In the genomic region with DNA sequence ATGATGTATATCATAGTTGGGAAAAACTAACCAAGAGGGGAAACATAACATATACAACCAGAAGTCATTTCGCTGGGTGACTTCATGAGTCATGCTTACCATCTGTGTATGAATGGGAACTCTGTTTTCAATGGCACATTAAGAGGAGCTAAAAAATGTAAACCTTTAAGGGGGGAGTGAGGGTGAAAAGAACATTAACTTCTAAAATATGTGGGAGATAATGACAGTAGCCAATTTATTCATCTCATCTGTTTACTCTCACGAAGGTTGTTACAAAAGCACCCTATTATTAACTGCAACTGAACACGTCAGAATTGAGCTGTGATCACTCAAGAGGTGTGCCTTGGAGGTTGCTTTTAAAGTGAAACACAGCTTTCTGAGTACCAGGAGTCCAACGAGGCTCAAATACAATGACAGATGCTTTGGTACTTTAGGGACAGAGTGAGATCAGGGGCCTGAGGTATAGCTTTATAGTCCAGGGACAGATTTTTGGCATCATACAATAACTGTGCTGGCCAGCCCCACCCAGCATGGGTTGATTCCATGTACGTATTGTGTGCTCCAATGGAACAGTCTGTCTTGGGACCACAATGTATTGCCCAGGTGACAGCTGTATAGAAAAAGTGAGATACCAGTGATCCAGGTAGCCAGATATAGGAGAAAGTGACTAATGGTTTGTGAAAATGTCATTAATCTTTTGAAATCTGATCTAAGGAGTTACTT, we compare ENCODE assay signal across 9 cellular contexts.
A peak's percentile ranks its signal among the peaks of the same experiment; 100 is the strongest.
DNase-seq lines count a peak whose midpoint lies in the region; ATAC-seq, FAIRE-seq and TF ChIP-seq lines count a peak whose summit lies in the region.
"Had no signal": no experiment of that assay in that cellular context is flagged by ENCODE, and none has a peak within 500 bp of the region (broad histone marks: within the 10 kb centered on the region; RNA-seq: fewer than 3 reads in every experiment).

No MANE protein-coding gene starts in this region.

- DNase-seq in HepG2 (ENCODE audit: low spot score) (peak; percentile 10), right lobe of liver (no peak), NCI-H748 (lab: John Stamatoyannopoulos, UW; ENCODE audit: unreplicated experiment) (peak; percentile 97), endothelial cell of umbilical vein (ENCODE audit: low read depth, low spot score) (peak; percentile 72), urothelium cell line (ENCODE audit: low spot score) (peak; percentile 6), Karpas-422 (no peak), DMS53 (lab: John Stamatoyannopoulos, UW) (no peak)
- no peak for DNase-seq in NK-92 treated with Interleukin-12 subunit alpha and Interleukin-12 subunit beta, amount 100 ng/mL, for 24 hours (lab: John Stamatoyannopoulos, UW)

- H4K20me1 ChIP-seq in HepG2 (ENCODE audit: insufficient read depth, low read length) = no peaks in the 10 kb centered on the region
- H4K20me1 ChIP-seq in endothelial cell of umbilical vein (replicated peaks; ENCODE audit: control insufficient read depth, extremely low read depth, insufficient read depth, low read length) = no peaks in the 10 kb centered on the region
- no peaks in the 10 kb centered on the region for H4K20me1 ChIP-seq in Karpas-422 (ENCODE audit: insufficient read depth, low read depth, low read length)

- CTCF ChIA-PET in HepG2 (lab: Yijun Ruan, JAX; ENCODE audit: low intra/inter-chr PET ratio, low total read pairs) = no interaction called here
- CTCF ChIA-PET in endothelial cell of umbilical vein (lab: Charles Lee) = interaction anchor here (0.7 to 2.4 kb wide), 9 partner anchors 9 to 201 kb away, joined by 3 to 11 read pairs (median 5); no protein-coding TSS in a partner anchor

- no peak for ATAC-seq in HepG2
- ATAC-seq in right lobe of liver = no peak

- TF ChIP-seq CTCF in HepG2 (CRISPR knock-in tag; IDR thresholded peaks at IDR 0.05) (no peak), right lobe of liver (IDR thresholded peaks at IDR 0.05) (no peak), endothelial cell of umbilical vein (IDR thresholded peaks at IDR 0.05; ENCODE audit: extremely low read depth in 1 of 2, insufficient read depth in 1 of 2, low read depth in 1 of 2, low read length in 2 of 2) (no peak)

- in situ Hi-C loops in HepG2 (cut with HindIII; ENCODE audit: extremely low pct_ligation_motif_present, low pct_unique_long_range_greater_than_20kb) = no loop called here

- no peak for TF ChIP-seq RAD21 in HepG2 (CRISPR knock-in tag; IDR thresholded peaks at IDR 0.05)

- H3K27me3 ChIP-seq in HepG2 (ENCODE audit: control insufficient read depth in 1 of 2, insufficient read depth in 2 of 2, low read length in 2 of 2) = no peaks in the 10 kb centered on the region
- no peaks in the 10 kb centered on the region for H3K27me3 ChIP-seq in right lobe of liver
- H3K27me3 ChIP-seq in endothelial cell of umbilical vein (ENCODE audit: control insufficient read depth in 2 of 2, insufficient read depth in 2 of 2, low read length in 2 of 2) = no peaks in the 10 kb centered on the region
- H3K27me3 ChIP-seq in Karpas-422 (ENCODE audit: low read length) = no peaks in the 10 kb centered on the region

- TF ChIP-seq EP300 in HepG2 (IDR thresholded peaks at IDR 0.05; ENCODE audit: low read depth in 2 of 2, low read length in 2 of 2) (no peak), HepG2 (CRISPR knock-in tag; IDR thresholded peaks at IDR 0.05; ENCODE audit: borderline replicate concordance) (no peak)

- WGBS in HepG2 (ENCODE audit: low lambda C conversion rate) = 72% methylated on average over 4 of the region's 5 CpGs
- WGBS in right lobe of liver (ENCODE audit: insufficient coverage, low coverage, low lambda C conversion rate, missing lambda C conversion rate) = 50% methylated on average over 5 of the region's 5 CpGs

- H3K9me1 ChIP-seq in endothelial cell of umbilical vein (replicated peaks; ENCODE audit: control insufficient read depth, extremely low read depth, insufficient read depth, low read length) = no peaks in the 10 kb centered on the region

- H3K9ac ChIP-seq in HepG2 (ENCODE audit: insufficient read depth, low read depth, low read length) (no peak overlapping the region), endothelial cell of umbilical vein (replicated peaks; ENCODE audit: extremely low read depth, insufficient read depth, low read length) (no peak overlapping the region), Karpas-422 (ENCODE audit: low read length) (no peak overlapping the region)
- H3K9ac ChIP-seq: BLaER1 treated with 17β-estradiol and CSF1 and Interleukin-3, amounts not matched to agents 10 nM and 100 nM had no signal

- H3K79me2 ChIP-seq in HepG2 (ENCODE audit: insufficient read depth, low read length) (no peaks in the 10 kb centered on the region), endothelial cell of umbilical vein (ENCODE audit: control insufficient read depth, insufficient read depth, low read length) (no peaks in the 10 kb centered on the region), Karpas-422 (ENCODE audit: low read length) (peaks cover 6% of the 10 kb centered on the region; the same call in 1 of the 2 replicates)

- H3K4me3 ChIP-seq in HepG2 (replicated peaks in 1 of 3; ENCODE audit: insufficient read depth in 1 of 3, low read depth in 2 of 3, low read length in 3 of 3) = no peak overlapping the region
- no peak overlapping the region for H3K4me3 ChIP-seq in right lobe of liver
- H3K4me3 ChIP-seq in endothelial cell of umbilical vein (replicated peaks in 1 of 3; ENCODE audit: insufficient read depth in 1 of 3, low read depth in 1 of 3, low read length in 3 of 3) = no peak overlapping the region
- no peak overlapping the region for H3K4me3 ChIP-seq in Karpas-422 (ENCODE audit: low read length)
- H3K4me3 ChIP-seq: BLaER1 treated with 17β-estradiol and CSF1 and Interleukin-3, amounts not matched to agents 10 nM and 100 nM had no signal

- H3K36me3 ChIP-seq in HepG2 (replicated peaks in 1 of 2; ENCODE audit: control insufficient read depth in 1 of 2, insufficient read depth in 2 of 2, low read length in 2 of 2) (no peaks in the 10 kb centered on the region), right lobe of liver (no peaks in the 10 kb centered on the region), endothelial cell of umbilical vein (ENCODE audit: control insufficient read depth in 2 of 2, extremely low read depth in 1 of 2, insufficient read depth in 2 of 2, low read length in 2 of 2) (no peaks in the 10 kb centered on the region), Karpas-422 (ENCODE audit: insufficient read depth, low read length) (no peaks in the 10 kb centered on the region)
- H3K36me3 ChIP-seq: BLaER1 treated with 17β-estradiol and CSF1 and Interleukin-3, amounts not matched to agents 10 nM and 100 nM had no signal

- FAIRE-seq in HepG2 (lab: Jason Lieb, UNC) (no peak), endothelial cell of umbilical vein (lab: Jason Lieb, UNC) (peak; percentile 79), urothelium cell line (lab: Jason Lieb, UNC) (no peak)

- POLR2A ChIA-PET in HepG2 (lab: Yijun Ruan, JAX) = no interaction called here
- POLR2A ChIA-PET in endothelial cell of umbilical vein (lab: Charles Lee) = no interaction called here

- H3K4me2 ChIP-seq in HepG2 (ENCODE audit: low read depth, low read length) (no peak overlapping the region), endothelial cell of umbilical vein (ENCODE audit: insufficient read depth, low read length) (peak overlapping the region; percentile 55), Karpas-422 (ENCODE audit: low read depth, low read length, poor library complexity, severe bottlenecking) (no peak overlapping the region)
- H3K4me2 ChIP-seq: BLaER1 treated with 17β-estradiol and CSF1 and Interleukin-3, amounts not matched to agents 10 nM and 100 nM had no signal

- H3K27ac ChIP-seq in HepG2 (ENCODE audit: extremely low read length, insufficient read depth, low read length) = no peak overlapping the region
- H3K27ac ChIP-seq in right lobe of liver = no peak overlapping the region
- H3K27ac ChIP-seq in endothelial cell of umbilical vein (ENCODE audit: insufficient read depth, low read depth, low read length) = peak overlapping the region; percentile 41
- H3K27ac ChIP-seq in Karpas-422 (ENCODE audit: low read length) = no peak overlapping the region
- H3K27ac ChIP-seq: BLaER1 treated with 17β-estradiol and CSF1 and Interleukin-3, amounts not matched to agents 10 nM and 100 nM had no signal

- BruUV-seq in HepG2 (replicated peaks; lab: Mats Ljungman, UMichigan) (no TSS peak), endothelial cell of umbilical vein (replicated peaks; lab: Mats Ljungman, UMichigan) (no TSS peak)

- H3K4me1 ChIP-seq in HepG2 (ENCODE audit: insufficient read depth, low read length) = no peaks in the 10 kb centered on the region
- no peaks in the 10 kb centered on the region for H3K4me1 ChIP-seq in right lobe of liver
- H3K4me1 ChIP-seq in endothelial cell of umbilical vein (ENCODE audit: control insufficient read depth, extremely low read depth, insufficient read depth, low read length) = peaks cover 11% of the 10 kb centered on the region
- H3K4me1 ChIP-seq in Karpas-422 (ENCODE audit: low read length) = no peaks in the 10 kb centered on the region
- H3K4me1 ChIP-seq: BLaER1 treated with 17β-estradiol and CSF1 and Interleukin-3, amounts not matched to agents 10 nM and 100 nM had no signal

- H3K9me3 ChIP-seq in HepG2 (ENCODE audit: low read length) = no peaks in the 10 kb centered on the region
- H3K9me3 ChIP-seq in right lobe of liver = no peaks in the 10 kb centered on the region
- no peaks in the 10 kb centered on the region for H3K9me3 ChIP-seq in endothelial cell of umbilical vein (replicated peaks; ENCODE audit: control insufficient read depth, insufficient read depth, low read length)
- H3K9me3 ChIP-seq in Karpas-422 (ENCODE audit: low read length) = no peaks in the 10 kb centered on the region
- H3K9me3 ChIP-seq: BLaER1 treated with 17β-estradiol and CSF1 and Interleukin-3, amounts not matched to agents 10 nM and 100 nM had no signal

- dilution Hi-C loops in endothelial cell of umbilical vein (cut with MboI; ENCODE audit: extremely low pct_ligation_motif_present, low sequenced_read_pairs) = no loop called here

- H3K9me2 ChIP-seq in Karpas-422 (replicated peaks; ENCODE audit: insufficient read depth, low read length) = no peaks in the 10 kb centered on the region

- TF ChIP-seq POLR2A in HepG2 (IDR thresholded peaks at IDR 0.05; ENCODE audit: insufficient read depth in 1 of 2, low read depth in 2 of 2, low read length in 2 of 2) = no peak
- TF ChIP-seq POLR2A in right lobe of liver (IDR thresholded peaks at IDR 0.05) = no peak
- no peak for TF ChIP-seq POLR2A in endothelial cell of umbilical vein (IDR thresholded peaks at IDR 0.05; ENCODE audit: low read depth, low read length)

- H2AFZ ChIP-seq in HepG2 (ENCODE audit: low read length) = no peak overlapping the region
- no peak overlapping the region for H2AFZ ChIP-seq in endothelial cell of umbilical vein (ENCODE audit: low read depth, low read length)
- no peak overlapping the region for H2AFZ ChIP-seq in Karpas-422 (ENCODE audit: low read length)

- intact Hi-C loops in HepG2 (cut with micrococcal nuclease; ENCODE audit: unreplicated experiment) = no loop called here
- intact Hi-C loops in right lobe of liver (cut with DNase I) = no loop called here
- intact Hi-C loops in endothelial cell of umbilical vein (cut with micrococcal nuclease) = loop anchor here (5.0 kb wide), 1 partner anchor 107 kb away; a partner anchor contains a TSS

TF ChIP-seq in endothelial cell of umbilical vein, 7 proteins besides CTCF, POLR2A, EP300 and RAD21 (continues in another document):
- TF ChIP-seq POLR2AphosphoS5 (IDR thresholded peaks at IDR 0.05; ENCODE audit: insufficient read depth, low read depth, low read length) = no peak

Comparison
In these comparisons a context has a peak if more than half of its experiments do, and no peak if none do; other contexts are left out.
1. DNase-seq: peak in HepG2 (single experiment), NCI-H748 (single experiment), endothelial cell of umbilical vein (single experiment) and urothelium cell line (single experiment); none in right lobe of liver (0 of 3), Karpas-422 (single experiment), DMS53 (single experiment) and NK-92 treated with Interleukin-12 subunit alpha and Interleukin-12 subunit beta, amount 100 ng/mL, for 24 hours (single experiment).